In genomic region chr16:87474566-87474996, GRCh38 we compare ENCODE assay signal across 22 cellular contexts.
"Had no signal": no experiment of that assay in that cellular context is flagged by ENCODE, and none has a peak within 500 bp of the region (broad histone marks: within the 10 kb centered on the region; RNA-seq: fewer than 3 reads in every experiment).

No MANE protein-coding gene starts in this region.

- H3K9me3 ChIP-seq: breast epithelium, gastroesophageal sphincter, heart left ventricle, suprapubic skin had no signal

- H3K4me3 ChIP-seq: breast epithelium, gastroesophageal sphincter, heart left ventricle, suprapubic skin had no signal

- H3K4me3 Mint-ChIP-seq: immature natural killer cell; natural killer cell treated with Interleukin-12 subunit alpha and Interleukin-12 subunit beta and Interleukin-15 and Interleukin-18, amount 100 ng/mL, for 72 hours; stimulated activated naive CD8-positive, alpha-beta T cell treated with anti-CD3 and anti-CD28 coated beads, Interleukin-15, Interleukin-2, amounts not matched to agents 100 ng/mL and 50 ng/mL, for 24 hours had no signal

- DNase-seq: activated CD4-positive, alpha-beta T cell treated with anti-CD3 and anti-CD28 coated beads, Interleukin-2, amount 50 U/mL, for 1 hour; activated CD4-positive, CD25-positive, alpha-beta regulatory T cell treated with anti-CD3 and anti-CD28 coated beads, Interleukin-2, amount 50 U/mL, for 72 hours; activated CD8-positive, alpha-beta memory T cell treated with anti-CD3 and anti-CD28 coated beads for 24 hours; activated CD8-positive, alpha-beta memory T cell treated with anti-CD3 and anti-CD28 coated beads, Interleukin-2, amount 50 U/mL, for 48 hours; activated naive CD4-positive, alpha-beta T cell treated with anti-CD3 and anti-CD28 coated beads, Interleukin-2, amount 50 U/mL, for 16 hours; activated T-cell treated with anti-CD3 and anti-CD28 coated beads, Interleukin-2, amount 50 U/mL, for 48 hours; cortex of kidney; heart left ventricle; immature natural killer cell; mesendoderm; nucleus accumbens; retina; T-helper 1 cell; T1000; trophoblast cell had no signal

- H3K27ac Mint-ChIP-seq: stimulated activated naive CD8-positive, alpha-beta T cell treated with anti-CD3 and anti-CD28 coated beads, Interleukin-15, Interleukin-2, amounts not matched to agents 100 ng/mL and 50 ng/mL, for 24 hours had no signal

- FAIRE-seq: astrocyte had no signal

- H3K27me3 ChIP-seq: breast epithelium, gastroesophageal sphincter, heart left ventricle, suprapubic skin had no signal

- H3K9me3 Mint-ChIP-seq: immature natural killer cell; natural killer cell treated with Interleukin-12 subunit alpha and Interleukin-12 subunit beta and Interleukin-15 and Interleukin-18, amount 100 ng/mL, for 72 hours; stimulated activated naive CD8-positive, alpha-beta T cell treated with anti-CD3 and anti-CD28 coated beads, Interleukin-15, Interleukin-2, amounts not matched to agents 100 ng/mL and 50 ng/mL, for 24 hours had no signal

- H3K27ac ChIP-seq: breast epithelium, gastroesophageal sphincter, heart left ventricle, suprapubic skin had no signal

- H3K36me3 ChIP-seq: breast epithelium, suprapubic skin had no signal

- ATAC-seq: esophagus mucosa; gastroesophageal sphincter; heart left ventricle; natural killer cell treated with Interleukin-12 subunit alpha and Interleukin-12 subunit beta and Interleukin-15 and Interleukin-18, amount 100 ng/mL, for 72 hours had no signal

- H3K27me3 Mint-ChIP-seq: natural killer cell treated with Interleukin-12 subunit alpha and Interleukin-12 subunit beta and Interleukin-15 and Interleukin-18, amount 100 ng/mL, for 72 hours; stimulated activated naive CD8-positive, alpha-beta T cell treated with anti-CD3 and anti-CD28 coated beads, Interleukin-15, Interleukin-2, amounts not matched to agents 100 ng/mL and 50 ng/mL, for 24 hours had no signal

- H3K36me3 Mint-ChIP-seq: immature natural killer cell; natural killer cell treated with Interleukin-12 subunit alpha and Interleukin-12 subunit beta and Interleukin-15 and Interleukin-18, amount 100 ng/mL, for 72 hours had no signal
